In the genomic region with DNA sequence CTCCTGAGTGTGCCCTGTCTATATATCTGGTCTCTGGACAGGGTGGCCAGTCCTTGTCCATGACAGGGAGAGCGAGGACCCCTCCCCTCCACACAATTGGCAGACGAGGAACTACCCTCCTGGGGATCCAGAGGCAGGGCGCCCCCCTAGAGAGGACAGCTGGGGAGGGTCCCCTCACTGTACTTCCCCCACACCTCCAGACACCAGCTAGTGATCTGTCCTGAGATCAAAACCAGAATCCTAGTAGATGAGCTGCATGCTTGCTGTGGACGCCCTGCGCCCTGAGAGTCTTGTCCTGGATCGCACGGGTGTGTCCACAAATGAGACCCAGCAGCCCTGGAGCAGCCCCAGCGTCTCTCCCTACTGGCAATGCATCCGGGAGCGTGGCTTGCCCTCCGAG, we compare ENCODE assay signal across 27 cellular contexts.
"Had no signal": no experiment of that assay in that cellular context is flagged by ENCODE, and none has a peak within 500 bp of the region (broad histone marks: within the 10 kb centered on the region; RNA-seq: fewer than 3 reads in every experiment).

No MANE protein-coding gene starts in this region.

- H3K4me2 ChIP-seq: SK-N-SH had no signal

- H3K27me3 ChIP-seq: Peyer's patch had no signal

- H3K4me1 Mint-ChIP-seq: activated CD4-positive, alpha-beta T cell treated with anti-CD3 and anti-CD28 coated beads, Interleukin-2, amount 10 ng/mL, durations not matched to agents 7 days and 5 days had no signal

- H3K4me3 Mint-ChIP-seq: activated CD4-positive, alpha-beta memory T cell treated with anti-CD3 and anti-CD28 coated beads for 36 hours; activated CD4-positive, alpha-beta T cell treated with anti-CD3 and anti-CD28 coated beads, Interleukin-2, amount 10 ng/mL, durations not matched to agents 7 days and 5 days; activated naive CD4-positive, alpha-beta T cell treated with anti-CD3 and anti-CD28 coated beads for 36 hours; activated naive CD8-positive, alpha-beta T cell; activated T-cell treated with anti-CD3 and anti-CD28 coated beads, Interleukin-2, amount 50 U/mL, for 4 hours had no signal

- H3K36me3 Mint-ChIP-seq: activated CD4-positive, alpha-beta memory T cell treated with anti-CD3 and anti-CD28 coated beads for 36 hours; activated naive CD8-positive, alpha-beta T cell had no signal

- H3K9me3 ChIP-seq: breast epithelium, Peyer's patch, SJCRH30, SK-N-SH had no signal

- H3K9me3 Mint-ChIP-seq: activated CD4-positive, alpha-beta memory T cell treated with anti-CD3 and anti-CD28 coated beads for 36 hours; activated CD4-positive, alpha-beta T cell treated with anti-CD3 and anti-CD28 coated beads, Interleukin-2, amount 10 ng/mL, durations not matched to agents 7 days and 5 days; activated naive CD4-positive, alpha-beta T cell treated with anti-CD3 and anti-CD28 coated beads for 36 hours; activated T-cell treated with anti-CD3 and anti-CD28 coated beads, Interleukin-2, amount 50 U/mL, for 4 hours had no signal

- H3K27ac ChIP-seq: breast epithelium, Peyer's patch, RWPE1, SJCRH30, VCaP had no signal

- ATAC-seq: activated T-cell treated with anti-CD3 and anti-CD28 coated beads, Interleukin-2, amount 50 U/mL, for 4 hours had no signal

- DNase-seq: activated CD4-positive, alpha-beta memory T cell treated with anti-CD3 and anti-CD28 coated beads for 36 hours; activated CD4-positive, alpha-beta T cell treated with anti-CD3 and anti-CD28 coated beads, Interleukin-2, amount 10 ng/mL, durations not matched to agents 7 days and 5 days; activated CD4-positive, CD25-positive, alpha-beta regulatory T cell; activated CD8-positive, alpha-beta memory T cell treated with anti-CD3 and anti-CD28 coated beads for 24 hours; activated gamma-delta T cell; activated naive CD4-positive, alpha-beta T cell treated with anti-CD3 and anti-CD28 coated beads for 36 hours; activated T-cell treated with anti-CD3 and anti-CD28 coated beads, Interleukin-2, amount 50 U/mL, for 4 hours; amygdala; KG1; MV-4-11; NCI-H1092 treated with DMSO at 0.1 percent for 48 hours; NCI-H1417 treated with DMSO at 0.1 percent for 48 hours; NCI-H1694; NCI-H345; NCI-H510A; NCI-H526 treated with DMSO at 0.1 percent for 48 hours; NCI-H82; OCI-M1; Peyer's patch; Right ventricle myocardium superior; SJCRH30; SK-N-SH; T-helper 1 cell had no signal

- H3K36me3 ChIP-seq: breast epithelium, Peyer's patch, SJCRH30 had no signal

- H3K4me3 ChIP-seq: breast epithelium, Peyer's patch, SJCRH30 had no signal

- H3K4me1 ChIP-seq: breast epithelium, Peyer's patch had no signal

- H3K27me3 Mint-ChIP-seq: activated CD4-positive, alpha-beta T cell treated with anti-CD3 and anti-CD28 coated beads, Interleukin-2, amount 10 ng/mL, durations not matched to agents 7 days and 5 days had no signal

- H3K27ac Mint-ChIP-seq: activated CD4-positive, alpha-beta memory T cell treated with anti-CD3 and anti-CD28 coated beads for 36 hours; activated CD4-positive, alpha-beta T cell treated with anti-CD3 and anti-CD28 coated beads, Interleukin-2, amount 10 ng/mL, durations not matched to agents 7 days and 5 days; activated naive CD4-positive, alpha-beta T cell treated with anti-CD3 and anti-CD28 coated beads for 36 hours; activated naive CD8-positive, alpha-beta T cell had no signal
